Comparison of ENCODE assay signal across 9 cellular contexts in the genomic region with DNA sequence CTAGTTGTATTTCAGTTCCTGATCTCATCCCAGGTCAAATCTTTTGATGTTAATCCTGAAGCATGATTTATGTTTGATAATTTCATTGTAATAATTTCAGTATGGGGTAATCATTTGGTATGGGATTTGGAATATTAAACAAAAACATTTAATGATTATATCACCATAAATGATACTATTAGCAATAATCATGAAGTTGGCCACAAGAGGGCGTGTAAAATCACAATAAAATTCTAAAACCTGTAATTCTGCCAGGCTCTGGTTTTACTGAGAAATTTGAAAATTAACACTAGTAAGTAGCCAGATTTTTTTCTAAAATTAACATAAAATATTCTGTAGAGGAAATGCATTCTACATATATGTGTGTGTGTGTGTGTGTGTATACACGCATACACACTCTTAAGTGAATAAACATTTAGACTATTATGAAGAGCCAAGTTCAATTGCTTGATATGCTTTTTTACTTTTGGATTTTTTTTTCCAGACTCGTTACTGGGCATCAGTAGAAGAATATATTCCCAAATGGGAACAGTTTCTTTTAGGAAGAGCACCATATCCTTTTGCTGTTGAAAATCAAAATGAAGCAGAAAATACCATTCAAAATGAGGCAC. TPM values are rescaled to one million over a fixed set of nuclear protein-coding genes. Genes with fewer than 3 reads are reported as not detected.
DNase-seq lines count a peak whose midpoint lies in the region; ATAC-seq, FAIRE-seq and TF ChIP-seq lines count a peak whose summit lies in the region.
"Had no signal": no experiment of that assay in that cellular context is flagged by ENCODE, and none has a peak within 500 bp of the region (broad histone marks: within the 10 kb centered on the region; RNA-seq: fewer than 3 reads in every experiment).

No MANE protein-coding gene starts in this region.

- TF ChIP-seq CTCF in adrenal gland (IDR thresholded peaks at IDR 0.05), result peak; percentile 27 to 75 (median 56)
- TF ChIP-seq CTCF in liver (IDR thresholded peaks at IDR 0.05; ENCODE audit: low read depth, low read length, missing input control), result peak; percentile 46

- H3K4me1 ChIP-seq in adrenal gland (replicated peaks in 1 of 2), result no peaks in the 10 kb centered on the region
- no peaks in the 10 kb centered on the region for H3K4me1 ChIP-seq in liver (ENCODE audit: control insufficient read depth in 4 of 4, insufficient read depth in 4 of 4, low read length in 3 of 4)

- intact Hi-C loops in adrenal gland (cut with DNase I), result loop anchor here in 1 of 2 donors (10.0 kb wide), 1 partner anchor 232 kb away; no protein-coding TSS in a partner anchor

- TF ChIP-seq POLR2A in H54 (IDR thresholded peaks at IDR 0.05; ENCODE audit: low read depth, low read length) (no peak), adrenal gland (IDR thresholded peaks at IDR 0.05) (no peak), GM12892 (IDR thresholded peaks at IDR 0.05; ENCODE audit: low read depth, low read length) (no peak)

- H3K27ac ChIP-seq in adrenal gland (no peak overlapping the region), liver (ENCODE audit: low read depth in 1 of 2, low read length in 2 of 2) (no peak overlapping the region)

- DNase-seq in AG20443 (ENCODE audit: low spot score) (peak; percentile 12), H54 (ENCODE audit: insufficient read length, low spot score) (no peak), adrenal gland (peak in 2 of 7 donors; percentile 8 to 11), GM12892 (ENCODE audit: insufficient read length) (no peak)
- DNase-seq in activated naive CD4-positive, alpha-beta T cell treated with Interleukin-2 at 50 U/mL for 16 hours, result no peak
- DNase-seq: islet precursor cell had no signal

- 39 to 44% (median 42%) methylated on average over 3 of the region's 3 CpGs for WGBS in adrenal gland, 4 donors
- WGBS in liver, result 37% methylated on average over 3 of the region's 3 CpGs

- H3K9ac ChIP-seq in liver (ENCODE audit: low read depth in 1 of 2, low read length in 2 of 2), result no peak overlapping the region

- H3K36me3 ChIP-seq in adrenal gland (replicated peaks in 1 of 2) (no peaks in the 10 kb centered on the region), liver (ENCODE audit: control insufficient read depth in 4 of 4, insufficient read depth in 3 of 4, low read depth in 1 of 4, low read length in 3 of 4) (no peaks in the 10 kb centered on the region)

- ATAC-seq in GM18909 (IDR thresholded peaks at IDR 0.05; ENCODE audit: poor library complexity, unreplicated experiment), result no peak
- no peak for ATAC-seq in GM19463 (IDR thresholded peaks at IDR 0.05; ENCODE audit: unreplicated experiment)

- H3K4me3 ChIP-seq in adrenal gland (no peak overlapping the region), liver (ENCODE audit: low read depth in 1 of 3, low read length in 3 of 3) (no peak overlapping the region)

- H3K9me3 ChIP-seq in adrenal gland (replicated peaks in 1 of 3) (no peaks in the 10 kb centered on the region), liver (ENCODE audit: control insufficient read depth in 4 of 4, low read length in 3 of 4) (no peaks in the 10 kb centered on the region)

- peak; percentile 64 for FAIRE-seq in H54 (lab: Jason Lieb, UNC)
- no peak for FAIRE-seq in GM12892 (lab: Jason Lieb, UNC)

- peak; percentile 69 to 70 for TF ChIP-seq RAD21 in liver (IDR thresholded peaks at IDR 0.05)

- H3K27me3 ChIP-seq in adrenal gland (no peaks in the 10 kb centered on the region), liver (ENCODE audit: control insufficient read depth in 4 of 4, insufficient read depth in 4 of 4, low read length in 3 of 4) (no peaks in the 10 kb centered on the region)

TF ChIP-seq in liver, 16 proteins besides CTCF, POLR2A, EP300 and RAD21:
- TF ChIP-seq FOXA1 (IDR thresholded peaks at IDR 0.05) (no peak), FOXA2 (IDR thresholded peaks at IDR 0.05) (no peak), YY1 (IDR thresholded peaks at IDR 0.05) (no peak), TAF1 (conservative IDR thresholded peaks at IDR 0.05) (no peak)
- TF ChIP-seq, protein P1, sequence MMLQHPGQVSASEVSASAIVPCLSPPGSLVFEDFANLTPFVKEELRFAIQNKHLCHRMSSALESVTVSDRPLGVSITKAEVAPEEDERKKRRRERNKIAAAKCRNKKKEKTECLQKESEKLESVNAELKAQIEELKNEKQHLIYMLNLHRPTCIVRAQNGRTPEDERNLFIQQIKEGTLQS (IDR thresholded peaks at IDR 0.05), result no peak
- TF ChIP-seq, protein P2, sequence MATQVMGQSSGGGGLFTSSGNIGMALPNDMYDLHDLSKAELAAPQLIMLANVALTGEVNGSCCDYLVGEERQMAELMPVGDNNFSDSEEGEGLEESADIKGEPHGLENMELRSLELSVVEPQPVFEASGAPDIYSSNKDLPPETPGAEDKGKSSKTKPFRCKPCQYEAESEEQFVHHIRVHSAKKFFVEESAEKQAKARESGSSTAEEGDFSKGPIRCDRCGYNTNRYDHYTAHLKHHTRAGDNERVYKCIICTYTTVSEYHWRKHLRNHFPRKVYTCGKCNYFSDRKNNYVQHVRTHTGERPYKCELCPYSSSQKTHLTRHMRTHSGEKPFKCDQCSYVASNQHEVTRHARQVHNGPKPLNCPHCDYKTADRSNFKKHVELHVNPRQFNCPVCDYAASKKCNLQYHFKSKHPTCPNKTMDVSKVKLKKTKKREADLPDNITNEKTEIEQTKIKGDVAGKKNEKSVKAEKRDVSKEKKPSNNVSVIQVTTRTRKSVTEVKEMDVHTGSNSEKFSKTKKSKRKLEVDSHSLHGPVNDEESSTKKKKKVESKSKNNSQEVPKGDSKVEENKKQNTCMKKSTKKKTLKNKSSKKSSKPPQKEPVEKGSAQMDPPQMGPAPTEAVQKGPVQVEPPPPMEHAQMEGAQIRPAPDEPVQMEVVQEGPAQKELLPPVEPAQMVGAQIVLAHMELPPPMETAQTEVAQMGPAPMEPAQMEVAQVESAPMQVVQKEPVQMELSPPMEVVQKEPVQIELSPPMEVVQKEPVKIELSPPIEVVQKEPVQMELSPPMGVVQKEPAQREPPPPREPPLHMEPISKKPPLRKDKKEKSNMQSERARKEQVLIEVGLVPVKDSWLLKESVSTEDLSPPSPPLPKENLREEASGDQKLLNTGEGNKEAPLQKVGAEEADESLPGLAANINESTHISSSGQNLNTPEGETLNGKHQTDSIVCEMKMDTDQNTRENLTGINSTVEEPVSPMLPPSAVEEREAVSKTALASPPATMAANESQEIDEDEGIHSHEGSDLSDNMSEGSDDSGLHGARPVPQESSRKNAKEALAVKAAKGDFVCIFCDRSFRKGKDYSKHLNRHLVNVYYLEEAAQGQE (IDR thresholded peaks at IDR 0.05), result no peak

RNA-seq across cellular contexts. Expression of a gene that starts 40.5 kb away (rescaled TPM):
- total RNA-seq in adrenal gland, result not detected
- polyA plus RNA-seq in adrenal gland, result not detected
- not detected for total RNA-seq in liver
- polyA plus RNA-seq in liver, result not detected
- not detected for polyA plus RNA-seq in GM12892 (2012; ENCODE audit: missing spikeins)
